In the genomic region with DNA sequence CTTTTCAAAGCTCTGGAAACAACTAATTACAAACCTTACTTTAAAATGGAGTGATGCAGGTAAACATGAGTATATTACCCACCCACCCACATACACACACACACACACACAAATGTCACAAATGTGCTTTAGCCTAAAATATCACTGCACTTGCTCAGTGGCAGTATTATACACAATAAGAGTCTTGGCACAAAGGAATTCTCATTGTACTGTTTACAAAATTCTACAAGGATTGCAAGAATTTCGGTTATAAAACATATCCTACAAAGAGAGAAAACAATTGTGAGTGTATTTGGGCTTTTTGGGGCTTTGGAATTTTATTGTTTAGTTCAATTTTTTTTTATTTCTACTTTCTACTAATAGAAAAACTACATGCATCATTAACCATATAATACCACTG, we compare ENCODE assay signal across 14 cellular contexts.
DNase-seq lines count a peak whose midpoint lies in the region; ATAC-seq and TF ChIP-seq lines count a peak whose summit lies in the region.
"Had no signal": no experiment of that assay in that cellular context is flagged by ENCODE, and none has a peak within 500 bp of the region (broad histone marks: within the 10 kb centered on the region; RNA-seq: fewer than 3 reads in every experiment).

No MANE protein-coding gene starts in this region.

- H3K18ac ChIP-seq in IMR-90 (ENCODE audit: low read depth, low read length) = peak overlapping the region; percentile 28; the same call in 1 of the 2 replicates

- no peak for TF ChIP-seq RAD21 in IMR-90 (IDR thresholded peaks at IDR 0.05; ENCODE audit: low read length)

- no peak overlapping the region for H3K56ac ChIP-seq in IMR-90 (ENCODE audit: extremely low read depth, insufficient read depth, low read length)

- peaks cover 31% of the 10 kb centered on the region for H4K20me1 ChIP-seq in IMR-90 (ENCODE audit: insufficient read depth, low read length)

- H4K91ac ChIP-seq in IMR-90 (ENCODE audit: insufficient read depth, low read depth, low read length) = no peak overlapping the region

- 0 out of 2 replicates have a peak, but pooled peaks cover 2% of the 10 kb centered on the region for H3K4me1 ChIP-seq in IMR-90 (ENCODE audit: control insufficient read depth, insufficient read depth, low read length)
- H3K4me1 ChIP-seq in right lobe of liver = peaks cover 0 to 14% (median 0%) of the 10 kb centered on the region in 4 donors

- H3K4ac ChIP-seq in IMR-90 (ENCODE audit: low read depth, low read length) = no peak overlapping the region; the same call in 1 of the 2 replicates

- H4K5ac ChIP-seq in IMR-90 (ENCODE audit: low read depth, low read length) = no peak overlapping the region

- H3K4me3 ChIP-seq in AG09309 (ENCODE audit: control insufficient read depth, low read depth, low read length) = peak overlapping the region; percentile 77
- H3K4me3 ChIP-seq in IMR-90 (ENCODE audit: insufficient read depth, low read depth, low read length) = peak overlapping the region; percentile 36
- H3K4me3 ChIP-seq in right lobe of liver = no peak overlapping the region

- CTCF ChIA-PET in IMR-90 (lab: Yijun Ruan, JAX) = interaction anchor here (1.1 kb wide), 1 partner anchor 10 kb away, joined by 3 read pairs; no protein-coding TSS in a partner anchor

- H3K14ac ChIP-seq in IMR-90 (replicated peaks; ENCODE audit: low read depth, low read length) = peak overlapping the region; percentile 92

- peak overlapping the region; percentile 26; the same call in 1 of the 2 replicates for H2BK20ac ChIP-seq in IMR-90 (ENCODE audit: low read depth, low read length)

- no peak for TF ChIP-seq CTCF in AG09309 (IDR thresholded peaks at IDR 0.05; ENCODE audit: control insufficient read depth, insufficient read depth, low read depth, low read length, missing control alignments)
- no peak for TF ChIP-seq CTCF in IMR-90 (conservative IDR thresholded peaks at IDR 0.05; ENCODE audit: low read depth, low read length)
- no peak for TF ChIP-seq CTCF in nephron (IDR thresholded peaks at IDR 0.05; ENCODE audit: unreplicated experiment in 3 of 3)
- TF ChIP-seq CTCF in right lobe of liver (IDR thresholded peaks at IDR 0.05) = no peak

- H3K36me3 ChIP-seq in IMR-90 (ENCODE audit: control insufficient read depth, insufficient read depth, low read length) = no peaks in the 10 kb centered on the region
- no peaks in the 10 kb centered on the region for H3K36me3 ChIP-seq in right lobe of liver
- H3K36me3 ChIP-seq: spleen had no signal

- H3K4me2 ChIP-seq in IMR-90 (ENCODE audit: low read depth, low read length) = peak overlapping the region; percentile 94

- no CpG with 5 or more reads among the region's 1 CpG for WGBS in IMR-90 (ENCODE audit: extremely low coverage in 2 of 2, insufficient read length in 1 of 2), 2 experiments
- WGBS in right lobe of liver (ENCODE audit: insufficient coverage, low coverage, low lambda C conversion rate, missing lambda C conversion rate) = 47% methylated on average over 1 of the region's 1 CpG

- in situ Hi-C loops in IMR-90 (cut with MboI; ENCODE audit: low sequenced_read_pairs) = loop anchor here (10.0 kb wide), 2 partner anchors 147 to 197 kb away; partner anchors contain the start of gene DST

- H3K23ac ChIP-seq in IMR-90 (ENCODE audit: low read depth, low read length) = peak overlapping the region; percentile 95; the same call in 1 of the 2 replicates

- H2AFZ ChIP-seq in IMR-90 (replicated peaks; ENCODE audit: low read length, poor library complexity) = no peak overlapping the region

- H3K4me1 Mint-ChIP-seq in nephron = peaks cover 37% of the 10 kb centered on the region

- no peak overlapping the region for H2BK120ac ChIP-seq in IMR-90 (ENCODE audit: low read depth, low read length)

- dilution Hi-C loops in IMR-90 (cut with HindIII; ENCODE audit: low sequenced_read_pairs, unreplicated experiment) = no loop called here

- peak overlapping the region; percentile 83; the same call in 1 of the 2 replicates for H3K9ac ChIP-seq in IMR-90 (ENCODE audit: low read depth, low read length)

- peaks cover 5% of the 10 kb centered on the region for H3K27me3 Mint-ChIP-seq in nephron (ENCODE audit: low read depth)

- H3K27ac Mint-ChIP-seq in nephron = peak overlapping the region in 1 of 3 experiments; percentile 62
- H3K27ac Mint-ChIP-seq: CD4-positive, CD25-positive, alpha-beta regulatory T cell; stimulated activated naive B cell treated with anti-CD40 and anti-IgM and Interleukin-4, amounts not matched to agents 10 μg/mL and 1 μg/mL and 100 μg/mL, for 72 hours had no signal

- no peaks in the 10 kb centered on the region for H3K9me3 ChIP-seq in IMR-90 (ENCODE audit: control insufficient read depth, insufficient read depth, low read length)
- H3K9me3 ChIP-seq in right lobe of liver = no peaks in the 10 kb centered on the region
- H3K9me3 ChIP-seq: spleen had no signal

- DNase-seq in AG09309 (ENCODE audit: low read depth) (no peak), IMR-90 (no peak), dedifferentiated amniotic fluid mesenchymal stem cell (ENCODE audit: extremely low spot score) (peak; percentile 14), right lobe of liver (no peak), NCI-H2107 (lab: John Stamatoyannopoulos, UW) (no peak)
- DNase-seq: activated CD8-positive, alpha-beta memory T cell treated with anti-CD3 and anti-CD28 coated beads for 24 hours; CD4-positive, CD25-positive, alpha-beta regulatory T cell; NCI-H187; SIG-M5; spleen; stimulated activated naive B cell treated with anti-CD40 and anti-IgM and Interleukin-4, amounts not matched to agents 10 μg/mL and 1 μg/mL and 100 μg/mL, for 72 hours had no signal

- peaks cover 0 to 47% of the 10 kb centered on the region in 2 experiments; a peak in 3 of 4 replicates for H3K79me1 ChIP-seq in IMR-90 (ENCODE audit: low read depth in 1 of 2, low read length in 2 of 2)

- H2AK5ac ChIP-seq in IMR-90 (ENCODE audit: low read depth, low read length) = no peak overlapping the region

- no peak overlapping the region for H4K8ac ChIP-seq in IMR-90 (ENCODE audit: low read depth in 2 of 2, low read length in 2 of 2)

- no peak for ATAC-seq in IMR-90 (ENCODE audit: low read depth)
- ATAC-seq in GM18867 (IDR thresholded peaks at IDR 0.05; ENCODE audit: unreplicated experiment) = no peak
- no peak for ATAC-seq in right lobe of liver
- ATAC-seq in GM18505 (IDR thresholded peaks at IDR 0.05; ENCODE audit: unreplicated experiment) = no peak
- ATAC-seq: stimulated activated naive B cell treated with anti-CD40 and anti-IgM and Interleukin-4, amounts not matched to agents 10 μg/mL and 1 μg/mL and 100 μg/mL, for 72 hours had no signal

- peak overlapping the region; percentile 86 for H2BK5ac ChIP-seq in IMR-90 (ENCODE audit: low read depth, low read length, poor library complexity, severe bottlenecking)

- no peaks in the 10 kb centered on the region for H3K36me3 Mint-ChIP-seq in nephron (ENCODE audit: low read depth)
- H3K36me3 Mint-ChIP-seq: CD4-positive, CD25-positive, alpha-beta regulatory T cell; stimulated activated naive B cell treated with anti-CD40 and anti-IgM and Interleukin-4, amounts not matched to agents 10 μg/mL and 1 μg/mL and 100 μg/mL, for 72 hours had no signal

- POLR2A ChIA-PET in IMR-90 (lab: Charles Lee; ENCODE audit: unreplicated experiment) = no interaction called here

- no peak overlapping the region for H2BK15ac ChIP-seq in IMR-90 (ENCODE audit: low read depth, low read length)

- peak overlapping the region; percentile 92 to 99 (median 98) for H3K4me3 Mint-ChIP-seq in nephron

- no peaks in the 10 kb centered on the region for H3K27me3 ChIP-seq in IMR-90 (ENCODE audit: control insufficient read depth, insufficient read depth, low read length)
- peaks cover 4 to 13% of the 10 kb centered on the region in 2 donors for H3K27me3 ChIP-seq in right lobe of liver

- no peak overlapping the region for H3K27ac ChIP-seq in IMR-90 (ENCODE audit: insufficient read depth, low read length)
- H3K27ac ChIP-seq in right lobe of liver = no peak overlapping the region

- H2AK9ac ChIP-seq in IMR-90 (replicated peaks; ENCODE audit: low read depth, low read length, poor library complexity) = no peak overlapping the region

- H3K9me1 ChIP-seq in IMR-90 (ENCODE audit: insufficient read depth, low read length) = no peaks in the 10 kb centered on the region

- intact Hi-C loops in IMR-90 (cut with micrococcal nuclease) (loop anchor here (5.0 kb wide), 4 partner anchors 44 to 149 kb away; no protein-coding TSS in a partner anchor), right lobe of liver (cut with DNase I) (no loop called here)

- BruUV-seq in IMR-90 (replicated peaks; lab: Mats Ljungman, UMichigan) = no TSS peak

- TF ChIP-seq POLR2A in IMR-90 (IDR thresholded peaks at IDR 0.05; ENCODE audit: low read depth, low read length) (no peak), right lobe of liver (IDR thresholded peaks at IDR 0.05) (no peak), GM18505 (IDR thresholded peaks at IDR 0.05; ENCODE audit: borderline replicate concordance, extremely low read depth, insufficient read depth, insufficient read length) (no peak)

- H3K9me3 Mint-ChIP-seq in nephron = no peaks in the 10 kb centered on the region
- H3K9me3 Mint-ChIP-seq: stimulated activated naive B cell treated with anti-CD40 and anti-IgM and Interleukin-4, amounts not matched to agents 10 μg/mL and 1 μg/mL and 100 μg/mL, for 72 hours had no signal

TF ChIP-seq in IMR-90, 13 proteins besides CTCF, POLR2A, EP300 and RAD21:
- TF ChIP-seq CHD1 (IDR thresholded peaks at IDR 0.05; ENCODE audit: low read depth, low read length) (no peak), RCOR1 (IDR thresholded peaks at IDR 0.05; ENCODE audit: insufficient replicate concordance, low read length) (no peak), MAFK (IDR thresholded peaks at IDR 0.05; ENCODE audit: low read depth, low read length) (no peak), MXI1 (IDR thresholded peaks at IDR 0.05; ENCODE audit: borderline replicate concordance, low read depth, low read length) (no peak), FOS (IDR thresholded peaks at IDR 0.05; ENCODE audit: low read depth, low read length) (no peak), MAZ (IDR thresholded peaks at IDR 0.05; ENCODE audit: borderline replicate concordance, low read depth, low read length) (no peak), SMC3 (IDR thresholded peaks at IDR 0.05; ENCODE audit: low read depth, low read length) (no peak), NFE2L2 (IDR thresholded peaks at IDR 0.05; ENCODE audit: low read depth, low read length) (no peak), BHLHE40 (IDR thresholded peaks at IDR 0.05; ENCODE audit: low read depth, low read length) (no peak), CEBPB (IDR thresholded peaks at IDR 0.05; ENCODE audit: low read depth, low read length) (no peak)
- TF ChIP-seq, protein P1, sequence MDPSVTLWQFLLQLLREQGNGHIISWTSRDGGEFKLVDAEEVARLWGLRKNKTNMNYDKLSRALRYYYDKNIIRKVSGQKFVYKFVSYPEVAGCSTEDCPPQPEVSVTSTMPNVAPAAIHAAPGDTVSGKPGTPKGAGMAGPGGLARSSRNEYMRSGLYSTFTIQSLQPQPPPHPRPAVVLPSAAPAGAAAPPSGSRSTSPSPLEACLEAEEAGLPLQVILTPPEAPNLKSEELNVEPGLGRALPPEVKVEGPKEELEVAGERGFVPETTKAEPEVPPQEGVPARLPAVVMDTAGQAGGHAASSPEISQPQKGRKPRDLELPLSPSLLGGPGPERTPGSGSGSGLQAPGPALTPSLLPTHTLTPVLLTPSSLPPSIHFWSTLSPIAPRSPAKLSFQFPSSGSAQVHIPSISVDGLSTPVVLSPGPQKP (IDR thresholded peaks at IDR 0.05; ENCODE audit: borderline replicate concordance, low read depth, low read length) = no peak

Comparison
In these comparisons a context has a peak if more than half of its experiments do, and no peak if none do; other contexts are left out.
1. H3K4me3 ChIP-seq: peak in AG09309 (single experiment) and IMR-90 (single experiment); none in right lobe of liver (0 of 3).